ENCODE assay signal across 15 cellular contexts in the genomic region with DNA sequence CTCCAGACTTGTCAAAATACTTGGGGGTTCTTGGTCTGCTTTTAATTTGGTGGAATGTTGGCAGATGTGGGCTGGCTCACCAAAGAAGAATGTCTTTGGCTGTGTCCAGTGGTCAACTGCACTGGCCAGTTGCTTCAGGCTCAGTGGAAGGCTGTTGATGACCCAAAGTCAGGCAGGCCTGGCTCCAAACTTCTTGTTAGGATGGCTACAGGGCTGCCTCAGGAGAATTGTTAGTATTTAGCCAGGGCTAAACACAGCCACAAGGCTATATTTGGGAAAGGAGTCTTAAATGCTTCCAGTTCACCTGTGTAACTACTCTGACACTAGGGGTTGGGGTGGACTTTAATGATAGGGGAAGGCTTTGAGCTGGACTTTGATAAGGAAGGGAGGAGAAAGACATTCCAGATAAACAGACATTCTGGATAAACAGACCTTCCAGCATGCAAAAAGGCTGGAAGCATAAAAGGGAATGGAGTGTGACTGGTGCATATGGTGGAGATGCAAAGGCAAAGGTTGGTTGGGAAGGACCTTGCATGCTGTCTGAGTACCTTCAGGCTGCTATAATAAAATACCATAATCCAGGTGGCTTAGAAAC.
DNase-seq lines count a peak whose midpoint lies in the region; ATAC-seq lines count a peak whose summit lies in the region.
"Had no signal": no experiment of that assay in that cellular context is flagged by ENCODE, and none has a peak within 500 bp of the region (broad histone marks: within the 10 kb centered on the region; RNA-seq: fewer than 3 reads in every experiment).

No MANE protein-coding gene starts in this region.

- no peak overlapping the region for H3K4me3 ChIP-seq in right cardiac atrium (ENCODE audit: low read length)
- H3K4me3 ChIP-seq: cardiac muscle cell, prostate gland had no signal

- H3K36me3 Mint-ChIP-seq in activated T-cell treated with anti-CD3 and anti-CD28 coated beads, Interleukin-2, amount 50 U/mL, for 24 hours (ENCODE audit: low read depth), result peaks cover 11% of the 10 kb centered on the region
- no peaks in the 10 kb centered on the region for H3K36me3 Mint-ChIP-seq in activated naive CD8-positive, alpha-beta T cell treated with anti-CD3 and anti-CD28 coated beads, Interleukin-2, amount 50 U/mL, for 24 hours (ENCODE audit: low read depth)
- no peaks in the 10 kb centered on the region for H3K36me3 Mint-ChIP-seq in activated CD4-positive, alpha-beta memory T cell treated with anti-CD3 and anti-CD28 coated beads for 36 hours

- H3K9me3 ChIP-seq in right cardiac atrium (ENCODE audit: control insufficient read depth, low read length), result no peaks in the 10 kb centered on the region
- H3K9me3 ChIP-seq: prostate gland had no signal

- no peaks in the 10 kb centered on the region for H3K27me3 ChIP-seq in right cardiac atrium (ENCODE audit: control insufficient read depth, insufficient read depth)
- H3K27me3 ChIP-seq: cardiac muscle cell had no signal

- no peaks in the 10 kb centered on the region for H3K9me3 Mint-ChIP-seq in activated T-cell treated with anti-CD3 and anti-CD28 coated beads, Interleukin-2, amount 50 U/mL, for 24 hours
- no peaks in the 10 kb centered on the region for H3K9me3 Mint-ChIP-seq in activated naive CD8-positive, alpha-beta T cell treated with anti-CD3 and anti-CD28 coated beads, Interleukin-2, amount 50 U/mL, for 24 hours
- H3K9me3 Mint-ChIP-seq in activated CD4-positive, alpha-beta memory T cell treated with anti-CD3 and anti-CD28 coated beads for 36 hours, result no peaks in the 10 kb centered on the region
- H3K9me3 Mint-ChIP-seq: activated T-helper 2 cell treated with anti-CD3 and anti-CD28 coated beads, Interferon-gamma antibody, Interleukin-2, Interleukin-4, amounts not matched to agents 10 μg/mL and 5 μg/mL and 100 μg/mL, durations not matched to agents 14 hours and 24 hours and 36 hours; effector memory CD8-positive, alpha-beta T cell had no signal

- ATAC-seq in activated naive CD8-positive, alpha-beta T cell treated with anti-CD3 and anti-CD28 coated beads, Interleukin-2, amount 50 U/mL, for 24 hours, result no peak
- ATAC-seq in right cardiac atrium (peak in 1 of 2 donors; percentile 38), sciatic nerve (peak; percentile 63), GM21528 (IDR thresholded peaks at IDR 0.05; ENCODE audit: low FRiP score, unreplicated experiment) (no peak)
- ATAC-seq: effector memory CD8-positive, alpha-beta T cell had no signal

- peaks cover 5% of the 10 kb centered on the region for H3K4me1 ChIP-seq in right cardiac atrium (ENCODE audit: control insufficient read depth, insufficient read depth, low read length)
- H3K4me1 ChIP-seq: prostate gland had no signal

- no peak overlapping the region for H3K27ac ChIP-seq in right cardiac atrium (ENCODE audit: low read length)
- H3K27ac ChIP-seq: cardiac muscle cell, prostate gland had no signal

- H3K4me3 Mint-ChIP-seq in activated T-cell treated with anti-CD3 and anti-CD28 coated beads, Interleukin-2, amount 50 U/mL, for 24 hours, result no peak overlapping the region
- H3K4me3 Mint-ChIP-seq in activated naive CD8-positive, alpha-beta T cell treated with anti-CD3 and anti-CD28 coated beads, Interleukin-2, amount 50 U/mL, for 24 hours, result no peak overlapping the region
- H3K4me3 Mint-ChIP-seq in activated CD4-positive, alpha-beta memory T cell treated with anti-CD3 and anti-CD28 coated beads for 36 hours, result no peak overlapping the region
- H3K4me3 Mint-ChIP-seq: effector memory CD8-positive, alpha-beta T cell had no signal

- POLR2A ChIA-PET in activated CD4-positive, alpha-beta memory T cell treated with anti-CD3 and anti-CD28 coated beads for 36 hours (lab: Charles Lee), result no interaction called here

- intact Hi-C loops in right cardiac atrium (cut with DNase I) (no loop called here), sciatic nerve (cut with DNase I) (no loop called here)
- intact Hi-C loops in activated CD4-positive, alpha-beta memory T cell treated with anti-CD3 and anti-CD28 coated beads for 36 hours (cut with micrococcal nuclease), result no loop called here

- DNase-seq in activated T-cell treated with anti-CD3 and anti-CD28 coated beads, Interleukin-2, amount 50 U/mL, for 24 hours, result no peak
- no peak for DNase-seq in activated T-cell treated with anti-CD3 and anti-CD28 coated beads for 4 hours
- DNase-seq in activated naive CD8-positive, alpha-beta T cell treated with anti-CD3 and anti-CD28 coated beads, Interleukin-2, amount 50 U/mL, for 24 hours, result no peak
- DNase-seq in right cardiac atrium, result peak; percentile 39 to 61 (median 60)
- no peak for DNase-seq in sciatic nerve (ENCODE audit: low spot score)
- no peak for DNase-seq in RKO (ENCODE audit: low spot score)
- no peak for DNase-seq in activated CD4-positive, alpha-beta memory T cell treated with anti-CD3 and anti-CD28 coated beads for 36 hours
- DNase-seq: activated CD4-positive, alpha-beta T cell treated with anti-CD3 and anti-CD28 coated beads, Interleukin-2, amount 50 U/mL, for 48 hours; effector memory CD8-positive, alpha-beta T cell; NCI-H1694; OCI-M1 had no signal

- peaks cover 59% of the 10 kb centered on the region for H3K4me1 Mint-ChIP-seq in activated T-cell treated with anti-CD3 and anti-CD28 coated beads, Interleukin-2, amount 50 U/mL, for 24 hours (ENCODE audit: low read depth)
- peaks cover 39% of the 10 kb centered on the region for H3K4me1 Mint-ChIP-seq in activated naive CD8-positive, alpha-beta T cell treated with anti-CD3 and anti-CD28 coated beads, Interleukin-2, amount 50 U/mL, for 24 hours
- H3K4me1 Mint-ChIP-seq in activated CD4-positive, alpha-beta memory T cell treated with anti-CD3 and anti-CD28 coated beads for 36 hours (ENCODE audit: low read depth), result peaks cover 25% of the 10 kb centered on the region

- H3K27me3 Mint-ChIP-seq in activated T-cell treated with anti-CD3 and anti-CD28 coated beads, Interleukin-2, amount 50 U/mL, for 24 hours, result no peaks in the 10 kb centered on the region
- H3K27me3 Mint-ChIP-seq in activated naive CD8-positive, alpha-beta T cell treated with anti-CD3 and anti-CD28 coated beads, Interleukin-2, amount 50 U/mL, for 24 hours, result no peaks in the 10 kb centered on the region
- no peaks in the 10 kb centered on the region for H3K27me3 Mint-ChIP-seq in activated CD4-positive, alpha-beta memory T cell treated with anti-CD3 and anti-CD28 coated beads for 36 hours
- H3K27me3 Mint-ChIP-seq: effector memory CD8-positive, alpha-beta T cell had no signal

- H3K27ac Mint-ChIP-seq in activated T-cell treated with anti-CD3 and anti-CD28 coated beads, Interleukin-2, amount 50 U/mL, for 24 hours, result peak overlapping the region; percentile 41
- peak overlapping the region; percentile 0 for H3K27ac Mint-ChIP-seq in activated naive CD8-positive, alpha-beta T cell treated with anti-CD3 and anti-CD28 coated beads, Interleukin-2, amount 50 U/mL, for 24 hours
- H3K27ac Mint-ChIP-seq in activated CD4-positive, alpha-beta memory T cell treated with anti-CD3 and anti-CD28 coated beads for 36 hours, result no peak overlapping the region
- H3K27ac Mint-ChIP-seq: activated T-helper 2 cell treated with anti-CD3 and anti-CD28 coated beads, Interferon-gamma antibody, Interleukin-2, Interleukin-4, amounts not matched to agents 10 μg/mL and 5 μg/mL and 100 μg/mL, durations not matched to agents 14 hours and 24 hours and 36 hours had no signal

- CTCF ChIA-PET in activated CD4-positive, alpha-beta memory T cell treated with anti-CD3 and anti-CD28 coated beads for 36 hours (lab: Charles Lee), result interaction anchor here (0.6 to 1.0 kb wide), 2 partner anchors 119 to 228 kb away, joined by 3 to 4 read pairs; no protein-coding TSS in a partner anchor

Comparison
In these comparisons a context has a peak if more than half of its experiments do, and no peak if none do; other contexts are left out.
1. DNase-seq: peak in right cardiac atrium (3 of 3); none in activated T-cell treated with anti-CD3 and anti-CD28 coated beads, Interleukin-2, amount 50 U/mL, for 24 hours (single experiment), activated T-cell treated with anti-CD3 and anti-CD28 coated beads for 4 hours (single experiment), activated naive CD8-positive, alpha-beta T cell treated with anti-CD3 and anti-CD28 coated beads, Interleukin-2, amount 50 U/mL, for 24 hours (single experiment), sciatic nerve (single experiment), RKO (single experiment) and activated CD4-positive, alpha-beta memory T cell treated with anti-CD3 and anti-CD28 coated beads for 36 hours (single experiment).